ENCODE assay signal across 9 cellular contexts in the genomic region with DNA sequence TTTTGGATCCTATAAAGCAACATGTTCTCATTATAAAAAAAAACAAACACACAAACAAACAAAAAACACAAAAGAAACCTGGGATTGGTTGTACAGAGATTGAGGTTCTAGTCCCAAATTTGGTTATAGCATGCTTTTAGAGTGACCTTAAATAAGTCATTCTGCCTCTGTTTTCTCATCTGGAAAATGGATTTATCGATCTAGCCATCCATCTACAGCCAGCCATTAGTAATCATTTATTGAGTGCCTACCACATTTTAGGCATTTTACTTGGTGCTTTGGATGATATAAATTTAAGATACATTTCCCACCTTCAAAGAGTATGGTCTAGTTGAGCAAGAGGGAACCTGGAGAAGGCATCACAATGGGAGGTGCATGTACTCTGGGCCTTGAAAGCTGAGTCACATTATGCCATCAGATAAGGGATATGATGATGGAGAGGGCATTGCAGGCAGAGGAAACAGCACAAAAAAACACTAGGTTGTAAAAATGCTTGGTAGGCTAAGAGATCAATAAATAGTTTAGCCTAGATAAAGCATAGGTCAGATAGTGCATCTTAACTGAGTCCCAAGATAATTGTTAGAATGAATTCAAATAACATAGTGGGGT.
"Had no signal": no experiment of that assay in that cellular context is flagged by ENCODE, and none has a peak within 500 bp of the region (broad histone marks: within the 10 kb centered on the region; RNA-seq: fewer than 3 reads in every experiment).

No MANE protein-coding gene starts in this region.

- H3K9ac ChIP-seq: GM23248 had no signal

- H3K27ac ChIP-seq: GM23248 had no signal

- ATAC-seq: HCT116 had no signal

- H3K9me3 ChIP-seq: HAP-1 had no signal

- H3K4me3 ChIP-seq: GM23248, HAP-1 had no signal

- H3K4me1 ChIP-seq: HAP-1 had no signal

- H3K36me3 ChIP-seq: HAP-1 had no signal

- DNase-seq: GM23248, GOT3, H7, HFFc6, IMR-90, KBM-7 had no signal

- FAIRE-seq: HTR-8/SVneo had no signal
